18 cellular contexts compared by ENCODE assay signal in the genomic region with DNA sequence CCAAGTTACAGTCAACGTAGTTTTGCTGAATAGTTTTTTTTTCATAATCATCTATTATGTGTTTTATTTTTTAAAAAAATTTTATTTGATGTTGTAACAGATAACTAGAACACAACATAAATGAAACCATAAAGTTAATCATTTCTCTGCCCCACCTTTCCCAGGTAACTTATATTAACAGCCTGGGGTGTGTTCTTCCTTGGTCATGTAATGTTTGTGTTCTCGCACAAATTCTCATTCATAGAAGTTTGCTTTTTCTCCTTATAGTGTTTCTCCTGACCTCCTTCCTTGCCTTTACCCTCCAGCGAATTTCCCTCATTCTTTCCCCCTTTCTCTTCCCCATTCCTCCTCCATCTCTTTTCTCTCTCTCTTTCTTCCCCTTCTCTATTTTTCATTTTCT.
"Had no signal": no experiment of that assay in that cellular context is flagged by ENCODE, and none has a peak within 500 bp of the region (broad histone marks: within the 10 kb centered on the region; RNA-seq: fewer than 3 reads in every experiment).

No MANE protein-coding gene starts in this region.

- ATAC-seq: activated CD4-positive, CD25-positive, alpha-beta regulatory T cell treated with anti-CD3 and anti-CD28 coated beads, Interleukin-2, amount 50 U/mL, for 24 hours; activated CD8-positive, alpha-beta T cell treated with anti-CD3 and anti-CD28 coated beads for 36 hours; activated T-cell treated with anti-CD3 and anti-CD28 coated beads, Interleukin-2, amount 50 U/mL, for 72 hours had no signal

- DNase-seq: activated CD4-positive, alpha-beta T cell treated with anti-CD3 and anti-CD28 coated beads for 4 hours; activated CD8-positive, alpha-beta memory T cell treated with anti-CD3 and anti-CD28 coated beads, Interleukin-2, amount 50 U/mL, for 4 hours; activated CD8-positive, alpha-beta T cell treated with anti-CD3 and anti-CD28 coated beads for 36 hours; activated gamma-delta T cell treated with Interleukin-2 at 50 U/mL for 16 hours; activated naive CD4-positive, alpha-beta T cell treated with anti-CD3 and anti-CD28 coated beads, Interleukin-2, amount 10 ng/mL, durations not matched to agents 7 days and 5 days; activated naive CD8-positive, alpha-beta T cell treated with anti-CD3 and anti-CD28 coated beads for 36 hours; activated T-cell treated with anti-CD3 and anti-CD28 coated beads, Interleukin-2, amount 50 U/mL, for 72 hours; KG1; NCI-H1092; NCI-H1417 treated with DMSO at 0.1 percent for 48 hours; NCI-H1694; NCI-H2029 treated with DMSO at 0.1 percent for 48 hours; NCI-H345; NCI-H510A; NCI-H526 treated with DMSO at 0.1 percent for 48 hours; NCI-H82; SHP77 treated with DMSO at 0.1 percent for 48 hours had no signal
